In the genomic region with DNA sequence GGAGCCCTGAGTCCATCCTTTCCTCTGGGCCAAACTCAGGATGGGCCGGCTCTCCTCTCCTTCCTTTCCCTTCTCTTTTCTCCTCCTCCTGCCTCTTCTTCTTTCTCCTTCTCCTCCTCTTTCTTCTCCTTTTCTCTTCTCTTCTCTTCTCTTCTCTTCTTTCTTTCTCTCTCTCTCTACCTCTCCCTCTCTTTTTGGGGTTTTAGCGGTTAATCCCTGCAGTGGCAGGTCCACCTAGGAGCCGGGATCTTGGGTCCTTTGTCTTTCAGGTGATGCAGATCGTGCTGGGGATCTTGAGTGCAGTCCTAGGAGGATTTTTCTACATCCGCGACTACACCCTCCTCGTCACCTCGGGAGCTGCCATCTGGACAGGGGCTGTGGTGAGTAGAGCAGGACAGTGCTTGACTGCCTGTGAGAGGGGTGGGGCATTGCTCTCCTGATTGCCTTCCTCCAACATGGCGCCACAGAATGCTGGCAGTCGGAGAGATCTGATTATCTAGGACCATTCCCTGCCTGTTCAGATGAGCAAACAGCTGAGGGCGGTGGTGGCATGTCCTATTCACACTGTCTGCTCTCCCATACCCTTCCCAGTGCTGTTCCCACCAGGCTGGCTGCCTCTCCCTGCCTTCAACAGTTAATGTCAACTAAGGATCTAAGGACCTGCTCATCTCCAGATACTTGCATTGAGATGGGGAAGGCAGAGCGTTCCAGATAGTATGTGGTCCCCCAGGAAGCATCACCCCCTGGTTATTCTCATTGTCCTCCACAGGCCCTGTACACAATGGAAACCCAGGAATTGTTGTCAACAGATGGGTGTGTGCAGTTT, we compare ENCODE assay signal across 1 cellular context.
TF ChIP-seq lines count a peak whose summit lies in the region.

No MANE protein-coding gene starts in this region.

TF ChIP-seq in H1, 55 proteins besides CTCF, POLR2A, EP300 and RAD21:
- TF ChIP-seq SIN3A (conservative IDR thresholded peaks at IDR 0.05 in 1 of 2, IDR thresholded peaks at IDR 0.05 in 1 of 2; ENCODE audit: low read depth in 1 of 2, low read length in 2 of 2): no peak
- TF ChIP-seq CEBPB (IDR thresholded peaks at IDR 0.05; ENCODE audit: low read depth, low read length): no peak
- TF ChIP-seq SP2 (IDR thresholded peaks at IDR 0.05; ENCODE audit: low read length): no peak
- TF ChIP-seq TAF1 (IDR thresholded peaks at IDR 0.05; ENCODE audit: low read depth, low read length): no peak
- no peak for TF ChIP-seq BRCA1 (IDR thresholded peaks at IDR 0.05; ENCODE audit: low read depth, low read length)
- TF ChIP-seq CBX8 (IDR thresholded peaks at IDR 0.05; ENCODE audit: borderline replicate concordance, low read depth, low read length): 0 out of 2 replicates have a peak, but pooled peaks have one; percentile 43
